In the genomic region with DNA sequence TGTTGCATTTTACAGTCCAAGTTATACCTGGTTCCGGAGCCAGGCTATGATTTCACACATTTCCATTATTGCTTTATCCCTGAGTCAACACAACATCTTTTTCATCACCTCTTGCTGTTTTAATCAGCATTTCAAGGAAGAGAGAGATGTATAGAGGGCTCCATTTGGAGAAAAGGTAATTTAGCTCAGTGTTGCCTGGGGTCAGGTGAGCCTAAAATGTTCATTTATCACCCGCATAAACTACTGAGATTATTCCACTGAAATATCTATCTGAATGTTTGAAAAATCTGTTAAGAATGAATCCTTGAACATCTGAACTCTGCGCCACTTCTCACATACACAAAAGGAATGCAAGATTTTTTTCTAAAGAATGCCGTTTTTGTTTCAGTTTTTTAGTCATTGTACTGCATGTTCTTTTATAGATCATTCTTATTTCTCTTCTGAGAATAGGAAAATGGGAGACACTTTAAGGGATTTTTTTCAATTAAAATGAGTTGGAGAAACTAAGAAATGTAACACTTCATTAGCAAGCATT, we compare ENCODE assay signal across 17 cellular contexts. TPM values are rescaled to one million over a fixed set of nuclear protein-coding genes. Genes with fewer than 3 reads are reported as not detected.
DNase-seq lines count a peak whose midpoint lies in the region; ATAC-seq and TF ChIP-seq lines count a peak whose summit lies in the region.
"Had no signal": no experiment of that assay in that cellular context is flagged by ENCODE, and none has a peak within 500 bp of the region (broad histone marks: within the 10 kb centered on the region; RNA-seq: fewer than 3 reads in every experiment).

No MANE protein-coding gene starts in this region.

- TF ChIP-seq CTCF in OCI-LY3 (IDR thresholded peaks at IDR 0.05; ENCODE audit: low read depth, low read length) (no peak), fibroblast of mammary gland (conservative IDR thresholded peaks at IDR 0.05; ENCODE audit: control insufficient read depth, insufficient read depth, low read depth, low read length) (no peak)

- H3K4me2 ChIP-seq in OCI-LY3 (ENCODE audit: low read length), result no peak overlapping the region
- H3K4me2 ChIP-seq in skeletal muscle satellite cell (ENCODE audit: low read length), result peak overlapping the region; percentile 48

- no peak overlapping the region for H3K4me3 ChIP-seq in OCI-LY3 (ENCODE audit: low read length)
- no peak overlapping the region for H3K4me3 ChIP-seq in fibroblast of mammary gland (ENCODE audit: control insufficient read depth, low read depth, low read length)
- no peak overlapping the region for H3K4me3 ChIP-seq in skeletal muscle satellite cell (ENCODE audit: low read length)
- H3K4me3 ChIP-seq: K562 had no signal

- H4K20me1 ChIP-seq in OCI-LY3 (ENCODE audit: insufficient read depth, low read length), result no peaks in the 10 kb centered on the region

- H3K79me2 ChIP-seq in OCI-LY3 (ENCODE audit: low read length), result no peaks in the 10 kb centered on the region

- H3K9ac ChIP-seq in OCI-LY3 (ENCODE audit: low read length) (no peak overlapping the region), skeletal muscle satellite cell (ENCODE audit: low read depth, low read length) (no peak overlapping the region)

- H3K9me3 ChIP-seq in OCI-LY3 (ENCODE audit: insufficient read depth, low read length) (no peaks in the 10 kb centered on the region), skeletal muscle satellite cell (replicated peaks; ENCODE audit: low read length) (no peaks in the 10 kb centered on the region)
- H3K9me3 ChIP-seq: Caco-2 had no signal

- H3K4me1 ChIP-seq in OCI-LY3 (ENCODE audit: low read length) (no peaks in the 10 kb centered on the region), skeletal muscle satellite cell (ENCODE audit: control insufficient read depth, insufficient read depth, low read length) (peaks cover 55% of the 10 kb centered on the region)
- H3K4me1 ChIP-seq: Caco-2 had no signal

- H3K36me3 ChIP-seq in OCI-LY3 (replicated peaks; ENCODE audit: low read depth, low read length) (no peaks in the 10 kb centered on the region), skeletal muscle satellite cell (ENCODE audit: insufficient read depth, low read length) (no peaks in the 10 kb centered on the region)

- H3K27ac ChIP-seq in OCI-LY3 (ENCODE audit: low read length), result no peak overlapping the region
- H3K27ac ChIP-seq: HL-60 had no signal

- no peaks in the 10 kb centered on the region for H3K27me3 ChIP-seq in OCI-LY3 (ENCODE audit: low read depth, low read length)
- no peaks in the 10 kb centered on the region for H3K27me3 ChIP-seq in skeletal muscle satellite cell (ENCODE audit: control insufficient read depth, insufficient read depth, low read length)

- ATAC-seq in GM19351 (IDR thresholded peaks at IDR 0.05; ENCODE audit: unreplicated experiment) (no peak), HG03196 (IDR thresholded peaks at IDR 0.05; ENCODE audit: unreplicated experiment) (no peak)
- ATAC-seq: K562, PC-3 had no signal

- DNase-seq in ELR (ENCODE audit: low read depth) (peak; percentile 6), fibroblast of mammary gland (ENCODE audit: low read depth) (peak; percentile 10), NCI-H1436 treated with DMSO at 0.1 percent for 48 hours (lab: John Stamatoyannopoulos, UW) (no peak)
- DNase-seq: Caco-2; CD4-positive, CD25-positive, alpha-beta regulatory T cell; GOT3; NCI-H1417 treated with DMSO at 0.1 percent for 48 hours; NCI-H2029 treated with DMSO at 0.1 percent for 48 hours; NCI-H2171 treated with DMSO at 0.1 percent for 48 hours; NCI-H446 treated with DMSO at 0.1 percent for 48 hours; PC-3 had no signal

- peak overlapping the region; percentile 43; the same call in 1 of the 2 replicates for H2AFZ ChIP-seq in OCI-LY3 (ENCODE audit: low read depth, low read length)

RNA-seq across cellular contexts. Expression of a gene that starts 51.5 kb away (rescaled TPM):
- total RNA-seq in skeletal muscle satellite cell (2012; rRNA removed), result 4.6 and 7.6 TPM in 2 replicates
- total RNA-seq: Caco-2; CD4-positive, CD25-positive, alpha-beta regulatory T cell; K562 had no signal
